ENCODE assay signal across 22 cellular contexts in the genomic region with DNA sequence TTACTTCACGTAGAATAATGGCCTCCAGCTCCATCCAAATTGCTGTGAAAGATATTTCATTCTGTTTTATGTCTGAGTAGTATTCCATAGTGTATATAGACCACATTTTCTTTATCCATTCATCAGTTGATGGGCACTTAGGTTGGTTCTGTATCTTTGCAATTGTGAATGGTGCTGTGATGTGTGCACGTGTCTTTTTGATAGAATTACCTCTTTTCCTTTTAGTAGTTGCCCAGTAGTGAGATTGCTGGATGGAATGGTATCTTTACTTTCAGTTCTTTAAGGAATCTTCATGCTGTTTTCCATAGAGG.
A peak's percentile ranks its signal among the peaks of the same experiment; 100 is the strongest.
DNase-seq lines count a peak whose midpoint lies in the region; ATAC-seq lines count a peak whose summit lies in the region.
"Had no signal": no experiment of that assay in that cellular context is flagged by ENCODE, and none has a peak within 500 bp of the region (broad histone marks: within the 10 kb centered on the region; RNA-seq: fewer than 3 reads in every experiment).

No MANE protein-coding gene starts in this region.

- peaks cover 56% of the 10 kb centered on the region for H3K4me1 Mint-ChIP-seq in T-helper 1 cell treated with Interleukin-12 subunit alpha and Interleukin-12 subunit beta and Interleukin-4 antibody, amounts not matched to agents 30 μg/mL and 1 μg/mL, for 36 hours (ENCODE audit: low read depth)
- H3K4me1 Mint-ChIP-seq in activated naive CD8-positive, alpha-beta T cell (ENCODE audit: low read depth): peaks cover 81% of the 10 kb centered on the region
- H3K4me1 Mint-ChIP-seq in stimulated activated naive CD8-positive, alpha-beta T cell treated with anti-CD3 and anti-CD28 coated beads, Interleukin-15, amount 100 ng/mL, for 72 hours: peaks cover 86% of the 10 kb centered on the region

- no peak for DNase-seq in T-helper 1 cell
- no peak for DNase-seq in activated naive CD4-positive, alpha-beta T cell treated with anti-CD3 and anti-CD28 coated beads, Interleukin-2, amount 50 U/mL, for 72 hours (ENCODE audit: low spot score in 2 of 2)
- DNase-seq in activated naive CD4-positive, alpha-beta T cell treated with anti-CD3 and anti-CD28 coated beads, Interleukin-2, amount 50 U/mL, for 16 hours: no peak
- no peak for DNase-seq in stimulated activated naive CD8-positive, alpha-beta T cell treated with anti-CD3 and anti-CD28 coated beads, Interleukin-15, amount 100 ng/mL, for 72 hours
- DNase-seq: activated CD4-positive, alpha-beta T cell treated with anti-CD3 and anti-CD28 coated beads for 1 hour; gastrocnemius medialis; GF-D8; KBM-7; left cardiac atrium; MG63; NCI-H2029 treated with DMSO at 0.1 percent for 48 hours; NCI-H2227 treated with DMSO at 0.1 percent for 48 hours; ovary; Peyer's patch; SHP77 treated with DMSO at 0.1 percent for 48 hours; stomach; thyroid gland had no signal

- ATAC-seq in activated naive CD4-positive, alpha-beta T cell treated with anti-CD3 and anti-CD28 coated beads, Interleukin-2, amount 50 U/mL, for 72 hours: peak in 1 of 2 donors; percentile 8
- ATAC-seq in stimulated activated naive CD8-positive, alpha-beta T cell treated with anti-CD3 and anti-CD28 coated beads, Interleukin-15, amount 100 ng/mL, for 72 hours: no peak
- no peak for ATAC-seq in activated CD4-positive, CD25-positive, alpha-beta regulatory T cell treated with anti-CD3 and anti-CD28 coated beads, Interleukin-2, amount 50 U/mL, for 24 hours
- ATAC-seq in GM21367 (IDR thresholded peaks at IDR 0.05; ENCODE audit: unreplicated experiment): no peak
- ATAC-seq: gastrocnemius medialis, HCT116, left cardiac atrium had no signal

- H3K36me3 Mint-ChIP-seq in T-helper 1 cell treated with Interleukin-12 subunit alpha and Interleukin-12 subunit beta and Interleukin-4 antibody, amounts not matched to agents 30 μg/mL and 1 μg/mL, for 36 hours (ENCODE audit: low read depth): peaks cover 13% of the 10 kb centered on the region
- H3K36me3 Mint-ChIP-seq in activated naive CD4-positive, alpha-beta T cell treated with anti-CD3 and anti-CD28 coated beads, Interleukin-2, amount 50 U/mL, for 72 hours: peaks cover 15 to 36% of the 10 kb centered on the region in 2 donors
- H3K36me3 Mint-ChIP-seq in activated naive CD8-positive, alpha-beta T cell: peaks cover 20% of the 10 kb centered on the region

- no peaks in the 10 kb centered on the region for H3K27me3 Mint-ChIP-seq in T-helper 1 cell treated with Interleukin-12 subunit alpha and Interleukin-12 subunit beta and Interleukin-4 antibody, amounts not matched to agents 30 μg/mL and 1 μg/mL, for 36 hours (ENCODE audit: low read depth)
- no peaks in the 10 kb centered on the region for H3K27me3 Mint-ChIP-seq in activated naive CD8-positive, alpha-beta T cell
- H3K27me3 Mint-ChIP-seq in stimulated activated naive CD8-positive, alpha-beta T cell treated with anti-CD3 and anti-CD28 coated beads, Interleukin-15, amount 100 ng/mL, for 72 hours: no peaks in the 10 kb centered on the region

- peak overlapping the region; percentile 29 for H3K27ac Mint-ChIP-seq in T-helper 1 cell treated with Interleukin-12 subunit alpha and Interleukin-12 subunit beta and Interleukin-4 antibody, amounts not matched to agents 30 μg/mL and 1 μg/mL, for 36 hours
- peak overlapping the region; percentile 39 to 86 for H3K27ac Mint-ChIP-seq in activated naive CD4-positive, alpha-beta T cell treated with anti-CD3 and anti-CD28 coated beads, Interleukin-2, amount 50 U/mL, for 72 hours
- peak overlapping the region; percentile 96 for H3K27ac Mint-ChIP-seq in activated naive CD8-positive, alpha-beta T cell
- H3K27ac Mint-ChIP-seq in stimulated activated naive CD8-positive, alpha-beta T cell treated with anti-CD3 and anti-CD28 coated beads, Interleukin-15, amount 100 ng/mL, for 72 hours: peak overlapping the region in 1 of 2 donors; percentile 63

- H3K9me3 Mint-ChIP-seq in T-helper 1 cell treated with Interleukin-12 subunit alpha and Interleukin-12 subunit beta and Interleukin-4 antibody, amounts not matched to agents 30 μg/mL and 1 μg/mL, for 36 hours: peaks cover 27% of the 10 kb centered on the region
- H3K9me3 Mint-ChIP-seq in activated naive CD4-positive, alpha-beta T cell treated with anti-CD3 and anti-CD28 coated beads, Interleukin-2, amount 50 U/mL, for 72 hours: peaks cover 10 to 22% of the 10 kb centered on the region in 2 donors
- H3K9me3 Mint-ChIP-seq in activated naive CD8-positive, alpha-beta T cell (ENCODE audit: low read depth): peaks cover 18% of the 10 kb centered on the region
- peaks cover 14 to 33% of the 10 kb centered on the region in 2 donors for H3K9me3 Mint-ChIP-seq in stimulated activated naive CD8-positive, alpha-beta T cell treated with anti-CD3 and anti-CD28 coated beads, Interleukin-15, amount 100 ng/mL, for 72 hours

- H3K4me3 Mint-ChIP-seq in T-helper 1 cell treated with Interleukin-12 subunit alpha and Interleukin-12 subunit beta and Interleukin-4 antibody, amounts not matched to agents 30 μg/mL and 1 μg/mL, for 36 hours: no peak overlapping the region
- H3K4me3 Mint-ChIP-seq in activated naive CD8-positive, alpha-beta T cell: peak overlapping the region; percentile 44
- peak overlapping the region; percentile 29 to 68 for H3K4me3 Mint-ChIP-seq in stimulated activated naive CD8-positive, alpha-beta T cell treated with anti-CD3 and anti-CD28 coated beads, Interleukin-15, amount 100 ng/mL, for 72 hours
